16 cellular contexts compared by ENCODE assay signal in genomic region chr4:98334461-98334860, GRCh38.
DNase-seq lines count a peak whose midpoint lies in the region; FAIRE-seq and TF ChIP-seq lines count a peak whose summit lies in the region.
"Had no signal": no experiment of that assay in that cellular context is flagged by ENCODE, and none has a peak within 500 bp of the region (broad histone marks: within the 10 kb centered on the region; RNA-seq: fewer than 3 reads in every experiment).

No MANE protein-coding gene starts in this region.

- H3K23me2 ChIP-seq in H9 (ENCODE audit: insufficient read length, low read depth, low read length, poor library complexity, severe bottlenecking) = no peaks in the 10 kb centered on the region
- H3K23me2 ChIP-seq in H1 (ENCODE audit: low read depth, low read length) = no peaks in the 10 kb centered on the region

- peaks cover 30 to 36% of the 10 kb centered on the region in 2 experiments for H3K4me1 Mint-ChIP-seq in H9

- H3K79me2 ChIP-seq in H9 (ENCODE audit: insufficient read depth, low read length) (no peaks in the 10 kb centered on the region), H1 (ENCODE audit: control insufficient read depth in 1 of 2, insufficient read depth in 2 of 2, low read length in 2 of 2) (no peaks in the 10 kb centered on the region; a peak in 1 of 4 replicates)

- CTCF ChIA-PET in H1 (lab: Charles Lee; ENCODE audit: partially characterized antibody) = interaction anchor here (0.7 to 0.8 kb wide), 2 partner anchors 189 to 1361 kb away, joined by 3 read pairs; no protein-coding TSS in a partner anchor

- H3K56ac ChIP-seq in H9 (ENCODE audit: insufficient read length, low read depth, low read length) (no peak overlapping the region), H1 (replicated peaks; ENCODE audit: insufficient read length, low read depth, low read length) (no peak overlapping the region)

- TF ChIP-seq EP300 in H1 (IDR thresholded peaks at IDR 0.05; ENCODE audit: borderline replicate concordance in 1 of 2, low read depth in 2 of 2, low read length in 2 of 2) (no peak), ovary (IDR thresholded peaks at IDR 0.05) (no peak)

- no peak overlapping the region for H4K5ac ChIP-seq in H9 (ENCODE audit: insufficient read length, low read depth, low read length)
- H4K5ac ChIP-seq in H1 (ENCODE audit: insufficient read length, low read depth, low read length) = no peak overlapping the region

- peaks cover 5% of the 10 kb centered on the region; the same call in 1 of the 2 replicates for H3K36me3 ChIP-seq in HUES6 (ENCODE audit: control insufficient read depth, insufficient read depth, low read length)
- peaks cover 0 to 6% (median 0%) of the 10 kb centered on the region in 4 experiments; a peak in 3 of 8 replicates for H3K36me3 ChIP-seq in H1 (ENCODE audit: control insufficient read depth in 2 of 4, insufficient read depth in 4 of 4, low read length in 3 of 4)
- H3K36me3 ChIP-seq in iPS-18a (ENCODE audit: control insufficient read depth, low read depth, low read length) = no peaks in the 10 kb centered on the region
- no peaks in the 10 kb centered on the region for H3K36me3 ChIP-seq in ovary
- H3K36me3 ChIP-seq in mesenchymal stem cell (ENCODE audit: control insufficient read depth in 1 of 2, insufficient read depth in 2 of 2, low read depth in 1 of 2, low read length in 2 of 2) = peaks cover 0 to 5% of the 10 kb centered on the region in 2 experiments

- TF ChIP-seq POLR2A in H1 (IDR thresholded peaks at IDR 0.05; ENCODE audit: control extremely low read depth in 1 of 2, low read depth in 2 of 2, low read length in 2 of 2) (no peak), ovary (IDR thresholded peaks at IDR 0.05) (no peak)

- H2BK12ac ChIP-seq in H9 (ENCODE audit: insufficient read length, low read depth, low read length) (no peak overlapping the region), H1 (ENCODE audit: low read depth, low read length) (no peak overlapping the region), mesenchymal stem cell (ENCODE audit: low read length in 2 of 2) (no peak overlapping the region)

- no peaks in the 10 kb centered on the region; the same call in 1 of the 2 replicates for H3K27me3 Mint-ChIP-seq in H9 (ENCODE audit: low read depth)
- H3K27me3 Mint-ChIP-seq: CD4-positive, alpha-beta memory T cell had no signal

- no peak overlapping the region for H2BK5ac ChIP-seq in H9 (ENCODE audit: insufficient read length, low read length)
- H2BK5ac ChIP-seq in H1 (ENCODE audit: low read depth, low read length) = no peak overlapping the region
- no peak overlapping the region for H2BK5ac ChIP-seq in mesenchymal stem cell (ENCODE audit: low read depth, low read length, poor library complexity, severe bottlenecking)

- H3K18ac ChIP-seq in H9 (ENCODE audit: insufficient read length, low read depth, low read length) (no peak overlapping the region), H1 (ENCODE audit: extremely low read depth, low read length) (no peak overlapping the region), mesenchymal stem cell (ENCODE audit: low read depth in 1 of 2, low read length in 2 of 2) (no peak overlapping the region)

- H2AFZ ChIP-seq in H9 (ENCODE audit: low read length) = no peak overlapping the region
- H2AFZ ChIP-seq in H1 (ENCODE audit: low read length) = no peak overlapping the region
- H2AFZ ChIP-seq in mesenchymal stem cell (ENCODE audit: low read depth, low read length) = no peak overlapping the region

- H3K4me3 Mint-ChIP-seq in H9 = no peak overlapping the region
- H3K4me3 Mint-ChIP-seq: CD4-positive, alpha-beta memory T cell had no signal

- no peak overlapping the region for H2AK5ac ChIP-seq in H9 (ENCODE audit: insufficient read length, low read length)
- no peak overlapping the region for H2AK5ac ChIP-seq in H1 (ENCODE audit: low read depth, low read length)
- no peak overlapping the region for H2AK5ac ChIP-seq in mesenchymal stem cell (ENCODE audit: low read length, severe bottlenecking)

- H2BK20ac ChIP-seq in H9 (ENCODE audit: low read depth, low read length, poor library complexity, severe bottlenecking) = no peak overlapping the region
- H2BK20ac ChIP-seq in H1 (ENCODE audit: low read length) = no peak overlapping the region

- no peak for DNase-seq in H9
- DNase-seq in H1 (ENCODE audit: low read depth in 1 of 2, low spot score in 2 of 2) = no peak
- no peak for DNase-seq in ovary
- no peak for DNase-seq in mesenchymal stem cell
- no peak for DNase-seq in NCI-H1092 (lab: John Stamatoyannopoulos, UW)
- no peak for DNase-seq in NCI-H2227 (lab: John Stamatoyannopoulos, UW; ENCODE audit: unreplicated experiment)
- DNase-seq: C1 segment of cervical spinal cord; Calu3; CD4-positive, alpha-beta memory T cell; COR-L47; DMS153; DND-41; HCEC 1CT had no signal

- H4K20me1 ChIP-seq in H9 (ENCODE audit: control insufficient read depth, insufficient read depth, insufficient read length) = no peaks in the 10 kb centered on the region
- no peaks in the 10 kb centered on the region for H4K20me1 ChIP-seq in H1 (replicated peaks in 1 of 2; ENCODE audit: control insufficient read depth in 1 of 2, insufficient read depth in 2 of 2, low read length in 2 of 2)

- H3K14ac ChIP-seq in H9 (ENCODE audit: insufficient read depth, low read length) (no peak overlapping the region), H1 (ENCODE audit: insufficient read length) (no peak overlapping the region), mesenchymal stem cell (ENCODE audit: low read length in 2 of 2) (no peak overlapping the region)

- peaks cover 33 to 34% of the 10 kb centered on the region in 2 experiments for H3K9me3 Mint-ChIP-seq in H9

- H2BK120ac ChIP-seq in H9 (ENCODE audit: low read depth, low read length, poor library complexity, severe bottlenecking) = no peak overlapping the region
- no peak overlapping the region for H2BK120ac ChIP-seq in H1 (replicated peaks; ENCODE audit: low read depth, low read length)
- no peak overlapping the region for H2BK120ac ChIP-seq in mesenchymal stem cell (ENCODE audit: low read depth, low read length)

- no CpG with 5 or more reads among the region's 5 CpGs for WGBS in H9 (ENCODE audit: extremely low coverage, insufficient read length, low lambda C conversion rate)
- 48% methylated on average over 5 of the region's 5 CpGs; no CpG with 5 or more reads in 1 of the 2 experiments for WGBS in H1 (ENCODE audit: extremely low coverage in 1 of 2, insufficient coverage in 1 of 2, insufficient read length in 1 of 2, insufficient replicate concordance in 2 of 2, low coverage in 1 of 2, low lambda C conversion rate in 2 of 2, missing lambda C conversion rate in 1 of 2), 2 experiments
- 78 to 85% (median 81%) methylated on average over 5 of the region's 5 CpGs for WGBS in ovary, 3 donors
- WGBS in mesenchymal stem cell = 92% methylated on average over 3 of the region's 5 CpGs

- H3K27ac Mint-ChIP-seq in H9 = peak overlapping the region; percentile 2 to 79 (median 4); a peak in 3 of 7 replicates
- H3K27ac Mint-ChIP-seq: CD4-positive, alpha-beta memory T cell had no signal

- no peak overlapping the region for H3T11ph ChIP-seq in H9 (ENCODE audit: low read length)

- no peak for TF ChIP-seq RAD21 in H1 (IDR thresholded peaks at IDR 0.05 in 1 of 2, conservative IDR thresholded peaks at IDR 0.05 in 1 of 2; ENCODE audit: low read depth in 2 of 2, low read length in 2 of 2)

- H2BK15ac ChIP-seq in H9 (ENCODE audit: low read depth, low read length) (no peak overlapping the region), H1 (ENCODE audit: low read length) (no peak overlapping the region), mesenchymal stem cell (ENCODE audit: low read depth, poor library complexity, severe bottlenecking) (no peak overlapping the region)

- H3K9me3 ChIP-seq in H9 (ENCODE audit: control insufficient read depth, low read depth, low read length) (peaks cover 14% of the 10 kb centered on the region), HUES6 (ENCODE audit: control insufficient read depth, insufficient read depth, low read depth, low read length) (peaks cover 28% of the 10 kb centered on the region), H1 (ENCODE audit: insufficient read depth in 2 of 2, low read depth in 1 of 2, low read length in 1 of 2) (peaks cover 23 to 25% of the 10 kb centered on the region in 2 experiments), iPS-18a (ENCODE audit: control insufficient read depth, low read depth, low read length) (peaks cover 12% of the 10 kb centered on the region), ovary (no peaks in the 10 kb centered on the region), mesenchymal stem cell (ENCODE audit: control insufficient read depth, low read length) (peaks cover 15% of the 10 kb centered on the region)

- intact Hi-C loops in ovary (cut with DNase I) = no loop called here

- H3K23ac ChIP-seq in H9 (ENCODE audit: insufficient read length, low read depth, low read length) (no peak overlapping the region), H1 (ENCODE audit: insufficient read length) (no peak overlapping the region), mesenchymal stem cell (ENCODE audit: low read length in 2 of 2) (no peak overlapping the region)

- H3K27ac ChIP-seq in H9 (ENCODE audit: insufficient read length, low read depth, low read length) = no peak overlapping the region
- peak overlapping the region; percentile 62; the same call in 1 of the 2 replicates for H3K27ac ChIP-seq in HUES6 (ENCODE audit: low read depth, low read length)
- no peak overlapping the region for H3K27ac ChIP-seq in H1 (ENCODE audit: low read depth, low read length)
- peak overlapping the region; percentile 47 for H3K27ac ChIP-seq in iPS-18a (ENCODE audit: low read length)
- H3K27ac ChIP-seq in ovary = no peak overlapping the region
- no peak overlapping the region for H3K27ac ChIP-seq in mesenchymal stem cell (ENCODE audit: low read length, poor library complexity, severe bottlenecking)

- H4K91ac ChIP-seq in H9 (ENCODE audit: insufficient read length, low read depth, low read length) = no peak overlapping the region
- H4K91ac ChIP-seq in H1 (replicated peaks; ENCODE audit: insufficient read length, low read length) = no peak overlapping the region
- H4K91ac ChIP-seq in mesenchymal stem cell (ENCODE audit: low read length) = no peak overlapping the region

- H3K79me1 ChIP-seq in H9 (ENCODE audit: insufficient read depth, low read depth, low read length, poor library complexity, severe bottlenecking) (no peaks in the 10 kb centered on the region), H1 (ENCODE audit: low read depth, low read length) (no peaks in the 10 kb centered on the region), mesenchymal stem cell (replicated peaks; ENCODE audit: low read length, poor library complexity, severe bottlenecking) (peaks cover 4% of the 10 kb centered on the region)

- POLR2A ChIA-PET in H1 (lab: Charles Lee; ENCODE audit: partially characterized antibody) = no interaction called here

- no peak for FAIRE-seq in H1 (lab: Jason Lieb, UNC)
- FAIRE-seq: GM12892 had no signal

- H3K9ac ChIP-seq in H9 (ENCODE audit: extremely low read depth, insufficient read length, low read length) = no peak overlapping the region
- H3K9ac ChIP-seq in HUES6 (ENCODE audit: low read length) = no peak overlapping the region
- no peak overlapping the region for H3K9ac ChIP-seq in H1 (replicated peaks in 1 of 4; ENCODE audit: extremely low read depth in 1 of 4, low read depth in 3 of 4, low read length in 3 of 4)
- H3K9ac ChIP-seq in iPS-18a (ENCODE audit: low read length) = no peak overlapping the region
- H3K9ac ChIP-seq in mesenchymal stem cell (ENCODE audit: low read length) = no peak overlapping the region

- H3K4me1 ChIP-seq in H9 (ENCODE audit: insufficient read depth, low read length) (peaks cover 6% of the 10 kb centered on the region; the same call in 1 of the 2 replicates), HUES6 (ENCODE audit: control insufficient read depth, insufficient read depth, low read length) (peaks cover 21% of the 10 kb centered on the region; the same call in 1 of the 2 replicates), H1 (replicated peaks in 1 of 4; ENCODE audit: control insufficient read depth in 3 of 4, insufficient read depth in 4 of 4, low read length in 3 of 4) (peaks cover 0 to 7% (median 3%) of the 10 kb centered on the region in 4 experiments; a peak in 5 of 7 replicates), iPS-18a (ENCODE audit: control insufficient read depth, low read depth, low read length) (peaks cover 22% of the 10 kb centered on the region), ovary (ENCODE audit: insufficient read depth) (no peaks in the 10 kb centered on the region), mesenchymal stem cell (ENCODE audit: control insufficient read depth, insufficient read depth, low read depth, low read length) (no peaks in the 10 kb centered on the region)

- H3K4ac ChIP-seq in H9 (ENCODE audit: low read depth, low read length) (no peak overlapping the region), H1 (replicated peaks; ENCODE audit: insufficient read length, low read depth, low read length) (no peak overlapping the region), mesenchymal stem cell (ENCODE audit: low read depth in 1 of 2, low read length in 2 of 2) (no peak overlapping the region)

- H3K4me2 ChIP-seq in H9 (ENCODE audit: insufficient read depth, insufficient read length, low read length) (no peak overlapping the region), H1 (ENCODE audit: insufficient read depth in 1 of 2, low read depth in 2 of 2, low read length in 2 of 2) (0 out of 4 replicates have a peak overlapping the region, but pooled peaks of 1 of the 2 experiments have one; percentile 18), mesenchymal stem cell (ENCODE audit: low read length, poor library complexity, severe bottlenecking) (no peak overlapping the region)

- TF ChIP-seq CTCF in H9 (conservative IDR thresholded peaks at IDR 0.05) (no peak), H1 (IDR thresholded peaks at IDR 0.05; ENCODE audit: control extremely low read depth in 1 of 3, insufficient read depth in 1 of 3, low read depth in 1 of 3, low read length in 3 of 3) (no peak), ovary (IDR thresholded peaks at IDR 0.05) (no peak)

- peaks cover 26 to 42% (median 30%) of the 10 kb centered on the region in 3 experiments for H3K36me3 Mint-ChIP-seq in H9 (ENCODE audit: insufficient read depth in 1 of 3, low read depth in 3 of 3)

- H3K27me3 ChIP-seq in H9 (ENCODE audit: insufficient read depth, low read length) (no peaks in the 10 kb centered on the region), HUES6 (ENCODE audit: control insufficient read depth, insufficient read depth, low read length) (no peaks in the 10 kb centered on the region), H1 (replicated peaks in 1 of 4; ENCODE audit: control insufficient read depth in 3 of 4, extremely low read depth in 1 of 4, insufficient read depth in 3 of 4, low read length in 3 of 4) (no peaks in the 10 kb centered on the region), iPS-18a (ENCODE audit: control insufficient read depth, insufficient read depth, low read length) (no peaks in the 10 kb centered on the region), ovary (no peaks in the 10 kb centered on the region), mesenchymal stem cell (ENCODE audit: control insufficient read depth in 1 of 2, insufficient read depth in 1 of 2, low read length in 2 of 2) (no peaks in the 10 kb centered on the region)

- H4K8ac ChIP-seq in H9 (replicated peaks; ENCODE audit: insufficient read length, low read depth, low read length) (no peak overlapping the region), H1 (ENCODE audit: extremely low read depth, insufficient read depth, low read length) (no peak overlapping the region), mesenchymal stem cell (ENCODE audit: low read length) (no peak overlapping the region)

- H3K4me3 ChIP-seq in HUES6 (ENCODE audit: low read depth, low read length) (0 out of 2 replicates have a peak overlapping the region, but pooled peaks have one; percentile 3), H1 (ENCODE audit: extremely low read depth in 1 of 4, insufficient read depth in 2 of 4, low read depth in 3 of 4, low read length in 4 of 4) (no peak overlapping the region; a peak in 1 of 8 replicates), iPS-18a (ENCODE audit: low read length) (peak overlapping the region; percentile 24), ovary (no peak overlapping the region), mesenchymal stem cell (ENCODE audit: insufficient read depth in 1 of 2, low read depth in 1 of 2, low read length in 2 of 2) (no peak overlapping the region)

Comparison
In these comparisons a context has a peak if more than half of its experiments do, and no peak if none do; other contexts are left out.
1. H3K27ac ChIP-seq: peak in HUES6 (single experiment) and iPS-18a (single experiment); none in H9 (single experiment), H1 (single experiment), ovary (0 of 2) and mesenchymal stem cell (single experiment).
2. H3K4me3 ChIP-seq: peak in HUES6 (single experiment) and iPS-18a (single experiment); none in H1 (0 of 4), ovary (single experiment) and mesenchymal stem cell (0 of 2).